ENCODE assay signal across 8 cellular contexts in genomic region chr1:92486251-92487077, GRCh38. TPM values are rescaled to one million over a fixed set of nuclear protein-coding genes. Genes with fewer than 3 reads are reported as not detected.
DNase-seq lines count a peak whose midpoint lies in the region; ATAC-seq and TF ChIP-seq lines count a peak whose summit lies in the region.

Gene GFI1, minus strand, starts transcription at chr1:92486925. Its CDS starts 3,438 bp downstream, at chr1:92483487.

- no peaks in the 10 kb centered on the region for H3K9me3 ChIP-seq in lower lobe of right lung

- H3K27me3 ChIP-seq in lower lobe of right lung (ENCODE audit: low read depth), result peaks cover 75% of the 10 kb centered on the region

- intact Hi-C loops in MCF 10A (cut with micrococcal nuclease), result no loop called here
- intact Hi-C loops in lower lobe of right lung (cut with DNase I), result no loop called here

- ATAC-seq in HG03342 (IDR thresholded peaks at IDR 0.05; ENCODE audit: unreplicated experiment) (peak; percentile 26), lower lobe of right lung (peak; percentile 26 to 29)

- H3K4me1 ChIP-seq in lower lobe of right lung, result peaks cover 53% of the 10 kb centered on the region

- H3K4me1 Mint-ChIP-seq in MCF 10A (ENCODE audit: insufficient read depth, unreplicated experiment), result peaks cover 6% of the 10 kb centered on the region

- peak within 1 kb of the TSS; percentile 76 for H3K4me3 Mint-ChIP-seq in MCF 10A (ENCODE audit: unreplicated experiment)

- DNase-seq in AG10803 (ENCODE audit: low read depth) (no peak), T-helper 2 cell (peak; percentile 12 to 68 (median 42)), MCF 10A (ENCODE audit: unreplicated experiment) (no peak), lower lobe of right lung (peak; percentile 63), GM19240 (ENCODE audit: insufficient read length, low spot score) (no peak)
- peak; percentile 87 for DNase-seq in stimulated activated CD8-positive, alpha-beta memory T cell treated with anti-CD3 and anti-CD28 coated beads, Interleukin-4, amount 100 ng/mL, for 48 hours

- no peaks in the 10 kb centered on the region for H3K9me3 Mint-ChIP-seq in MCF 10A (ENCODE audit: unreplicated experiment)

- H3K27me3 Mint-ChIP-seq in MCF 10A (ENCODE audit: insufficient read depth, unreplicated experiment), result peaks cover 22% of the 10 kb centered on the region

- peak; percentile 65 for TF ChIP-seq POLR2A in GM18951 (IDR thresholded peaks at IDR 0.05; ENCODE audit: extremely low read depth, insufficient read depth, insufficient read length)

- in situ Hi-C loops in GM18951 (cut with MboI; ENCODE audit: low sequenced_read_pairs, unreplicated experiment), result loop anchor here (10.0 kb wide), 1 partner anchor 98 kb away; no protein-coding TSS in a partner anchor

- peak within 1 kb of the TSS; percentile 73 for H3K27ac ChIP-seq in lower lobe of right lung

- no peaks in the 10 kb centered on the region for H3K36me3 ChIP-seq in lower lobe of right lung

- H3K27ac Mint-ChIP-seq in MCF 10A (ENCODE audit: low read depth, unreplicated experiment), result peak within 1 kb of the TSS; percentile 18

- H3K4me3 ChIP-seq in AG10803 (ENCODE audit: low read length) (peak within 1 kb of the TSS; percentile 37), lower lobe of right lung (peak within 1 kb of the TSS; percentile 63)

- POLR2A ChIA-PET in MCF 10A (lab: Yijun Ruan, JAX), result no interaction called here

- no TSS peak for BruUV-seq in MCF 10A (replicated peaks; lab: Mats Ljungman, UMichigan)

- CTCF ChIA-PET in MCF 10A (lab: Yijun Ruan, JAX), result interaction anchor here (0.7 to 1.0 kb wide), 5 partner anchors 52 to 1570 kb away, joined by 3 to 4 read pairs (median 4); no protein-coding TSS in a partner anchor

- no peaks in the 10 kb centered on the region for H3K36me3 Mint-ChIP-seq in MCF 10A (ENCODE audit: insufficient read depth, unreplicated experiment)

- no peak for TF ChIP-seq CTCF in AG10803 (conservative IDR thresholded peaks at IDR 0.05; ENCODE audit: low read length)
- TF ChIP-seq CTCF in MCF 10A (IDR thresholded peaks at IDR 0.05; ENCODE audit: unreplicated experiment), result no peak
- TF ChIP-seq CTCF in lower lobe of right lung (IDR thresholded peaks at IDR 0.05), result no peak

RNA-seq across cellular contexts. Expression of gene GFI1, which starts in this region (rescaled TPM):
- total RNA-seq in MCF 10A (2022), result 0.27 TPM in 1 of 2 replicates, not detected in the other
- total RNA-seq in lower lobe of right lung, result 3.3 TPM

Comparison
In these comparisons a context has a peak if more than half of its experiments do, and no peak if none do; other contexts are left out.
1. DNase-seq: peak in T-helper 2 cell (5 of 5), lower lobe of right lung (single experiment) and stimulated activated CD8-positive, alpha-beta memory T cell treated with anti-CD3 and anti-CD28 coated beads, Interleukin-4, amount 100 ng/mL, for 48 hours (single experiment); none in AG10803 (single experiment), MCF 10A (single experiment) and GM19240 (single experiment).